In genomic region chr20:3580412-3580811, GRCh38 we compare ENCODE assay signal across 13 cellular contexts.
"Had no signal": no experiment of that assay in that cellular context is flagged by ENCODE, and none has a peak within 500 bp of the region (broad histone marks: within the 10 kb centered on the region; RNA-seq: fewer than 3 reads in every experiment).

No MANE protein-coding gene starts in this region.

- H3K27me3 ChIP-seq: adrenal gland, esophagus muscularis mucosa, thyroid gland had no signal

- H3K9me3 ChIP-seq: adrenal gland, esophagus muscularis mucosa, thyroid gland had no signal

- H3K4me1 Mint-ChIP-seq: neural crest cell; stimulated activated memory B cell treated with anti-CD40 and anti-IgM and Interleukin-4, amounts not matched to agents 10 μg/mL and 1 μg/mL and 100 μg/mL, for 72 hours had no signal

- ATAC-seq: stimulated activated memory B cell treated with anti-CD40 and anti-IgM and Interleukin-4, amounts not matched to agents 10 μg/mL and 1 μg/mL and 100 μg/mL, for 72 hours had no signal

- H3K27me3 Mint-ChIP-seq: stimulated activated memory B cell treated with anti-CD40 and anti-IgM and Interleukin-4, amounts not matched to agents 10 μg/mL and 1 μg/mL and 100 μg/mL, for 72 hours had no signal

- H3K4me3 ChIP-seq: adrenal gland, coronary artery, esophagus muscularis mucosa, thyroid gland had no signal

- H3K27ac Mint-ChIP-seq: activated T-helper 2 cell treated with anti-CD3 and anti-CD28 coated beads, Interferon-gamma antibody, Interleukin-2, Interleukin-4, amounts not matched to agents 10 μg/mL and 5 μg/mL and 100 μg/mL, durations not matched to agents 14 hours and 24 hours and 36 hours; stimulated activated memory B cell treated with anti-CD40 and anti-IgM and Interleukin-4, amounts not matched to agents 10 μg/mL and 1 μg/mL and 100 μg/mL, for 72 hours had no signal

- H3K9me3 Mint-ChIP-seq: activated T-helper 2 cell treated with anti-CD3 and anti-CD28 coated beads, Interferon-gamma antibody, Interleukin-2, Interleukin-4, amounts not matched to agents 10 μg/mL and 5 μg/mL and 100 μg/mL, durations not matched to agents 14 hours and 24 hours and 36 hours; neural crest cell; stimulated activated memory B cell treated with anti-CD40 and anti-IgM and Interleukin-4, amounts not matched to agents 10 μg/mL and 1 μg/mL and 100 μg/mL, for 72 hours had no signal

- DNase-seq: activated CD4-positive, CD25-positive, alpha-beta regulatory T cell treated with anti-CD3 and anti-CD28 coated beads, Interleukin-2, amount 50 U/mL, for 72 hours; activated naive CD4-positive, alpha-beta T cell treated with anti-CD3 and anti-CD28 coated beads, Interleukin-2, amount 50 U/mL, for 16 hours; caudate nucleus; hypothalamus; retina; stimulated activated CD4-positive, alpha-beta T cell treated with anti-CD3 and anti-CD28 coated beads, Interleukin-2, amount 100 ng/mL, for 48 hours; thyroid gland had no signal

- H3K27ac ChIP-seq: coronary artery, esophagus muscularis mucosa, thyroid gland had no signal

- H3K4me3 Mint-ChIP-seq: neural crest cell; stimulated activated memory B cell treated with anti-CD40 and anti-IgM and Interleukin-4, amounts not matched to agents 10 μg/mL and 1 μg/mL and 100 μg/mL, for 72 hours had no signal
